27 cellular contexts compared by ENCODE assay signal in the genomic region with DNA sequence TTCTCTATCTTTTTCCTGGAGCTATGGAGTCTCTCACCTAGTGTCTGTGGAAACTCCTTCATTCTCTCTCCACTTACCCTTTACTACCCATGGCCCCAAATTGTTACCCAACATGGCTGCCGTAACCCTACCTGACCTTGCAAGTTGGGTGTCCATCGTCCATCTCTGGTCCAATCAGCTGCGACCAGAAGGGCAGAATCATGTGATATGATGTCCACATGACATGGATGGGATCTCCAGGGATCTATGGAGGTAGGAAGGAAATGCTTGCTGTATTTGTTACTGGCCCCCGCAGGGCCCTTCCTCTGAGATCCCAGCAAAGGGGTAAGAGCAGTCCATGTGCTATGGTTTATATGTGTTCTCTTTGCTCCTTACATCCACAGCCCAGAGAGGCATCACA. TPM values are rescaled to one million over a fixed set of nuclear protein-coding genes. Genes with fewer than 3 reads are reported as not detected.
DNase-seq lines count a peak whose midpoint lies in the region; ATAC-seq, FAIRE-seq and TF ChIP-seq lines count a peak whose summit lies in the region.
"Had no signal": no experiment of that assay in that cellular context is flagged by ENCODE, and none has a peak within 500 bp of the region (broad histone marks: within the 10 kb centered on the region; RNA-seq: fewer than 3 reads in every experiment).

No MANE protein-coding gene starts in this region.

- H3K4me3 ChIP-seq in BLaER1 (no peak overlapping the region), K562 (no peak overlapping the region), neuronal stem cell (ENCODE audit: low read length in 2 of 2) (no peak overlapping the region)
- H3K4me3 ChIP-seq: GM12878, GM23248, Peyer's patch had no signal

- H3K27me3 Mint-ChIP-seq in immature natural killer cell (ENCODE audit: low read depth in 3 of 3): peaks cover 0 to 7% (median 1%) of the 10 kb centered on the region in 3 donors
- H3K27me3 Mint-ChIP-seq: CD4-positive, alpha-beta T cell had no signal

- no peak overlapping the region for H2AK5ac ChIP-seq in neuronal stem cell (ENCODE audit: low read depth, low read length)

- no peak for ATAC-seq in K562
- no peak for ATAC-seq in left cardiac atrium
- no peak for ATAC-seq in HG03460 (IDR thresholded peaks at IDR 0.05; ENCODE audit: unreplicated experiment)
- ATAC-seq: GM12878, HepG2, SK-N-SH treated with all-trans-retinoic acid at 6 μM for 48 hours had no signal

- H3K9me3 Mint-ChIP-seq in immature natural killer cell: no peaks in the 10 kb centered on the region
- H3K9me3 Mint-ChIP-seq: CD4-positive, alpha-beta T cell had no signal

- H3K4me3 Mint-ChIP-seq in immature natural killer cell: no peak overlapping the region
- H3K4me3 Mint-ChIP-seq: CD4-positive, alpha-beta T cell had no signal

- H3K27ac ChIP-seq in BLaER1 (peak overlapping the region; percentile 57), K562 (ENCODE audit: extremely low read depth, low read depth, low read length) (no peak overlapping the region), neuronal stem cell (replicated peaks; ENCODE audit: low read length) (no peak overlapping the region)
- H3K27ac ChIP-seq: GM23248, Peyer's patch had no signal

- H3K9me3 ChIP-seq in BLaER1 (no peaks in the 10 kb centered on the region), K562 (replicated peaks; ENCODE audit: control insufficient read depth, insufficient read depth, low read depth, low read length) (no peaks in the 10 kb centered on the region), neuronal stem cell (replicated peaks in 1 of 2; ENCODE audit: control insufficient read depth in 2 of 2, insufficient read depth in 1 of 2, low read depth in 1 of 2, low read length in 2 of 2) (no peaks in the 10 kb centered on the region)
- H3K9me3 ChIP-seq: BE2C, Peyer's patch had no signal

- H4K20me1 ChIP-seq in BLaER1 (no peaks in the 10 kb centered on the region), K562 (replicated peaks; ENCODE audit: control insufficient read depth, insufficient read depth, low read length) (no peaks in the 10 kb centered on the region)

- H3K36me3 ChIP-seq in BLaER1 (no peaks in the 10 kb centered on the region), K562 (ENCODE audit: control insufficient read depth, insufficient read depth, low read length) (no peaks in the 10 kb centered on the region), neuronal stem cell (replicated peaks in 1 of 2; ENCODE audit: control insufficient read depth in 2 of 2, insufficient read depth in 2 of 2, low read length in 2 of 2) (no peaks in the 10 kb centered on the region)
- H3K36me3 ChIP-seq: BE2C, Peyer's patch had no signal

- POLR2A ChIA-PET in K562 (lab: Yijun Ruan, JAX): interaction anchor here (0.7 to 2.4 kb wide), 4 partner anchors 10 to 14 kb away, joined by 3 to 8 read pairs (median 4); no protein-coding TSS in a partner anchor

- H3K27ac Mint-ChIP-seq in immature natural killer cell: peak overlapping the region in 2 of 6 donors; percentile 32 to 59

- no peak for TF ChIP-seq EP300 in K562 (IDR thresholded peaks at IDR 0.05; ENCODE audit: low read length)

- H3K27me3 ChIP-seq in BLaER1 (no peaks in the 10 kb centered on the region), K562 (ENCODE audit: control insufficient read depth in 2 of 2, insufficient read depth in 2 of 2, low read length in 2 of 2) (no peaks in the 10 kb centered on the region), neuronal stem cell (ENCODE audit: control insufficient read depth in 3 of 3, insufficient read depth in 3 of 3, low read depth in 1 of 3, low read length in 3 of 3) (peaks cover 0 to 12% (median 3%) of the 10 kb centered on the region in 3 experiments)
- H3K27me3 ChIP-seq: BE2C, Peyer's patch had no signal

- H3K18ac ChIP-seq in neuronal stem cell (ENCODE audit: low read length): no peak overlapping the region

- 65% methylated on average over 4 of the region's 4 CpGs for WGBS in K562 (ENCODE audit: insufficient coverage, low coverage, missing lambda C conversion rate)
- WGBS in neuronal stem cell (ENCODE audit: extremely low coverage in 2 of 2, insufficient read length in 2 of 2, insufficient replicate concordance in 1 of 2), 2 donors: no CpG with 5 or more reads among the region's 4 CpGs

- no peak overlapping the region for H4K91ac ChIP-seq in neuronal stem cell (ENCODE audit: low read depth, low read length, poor library complexity)

- H3K79me2 ChIP-seq in K562 (ENCODE audit: control insufficient read depth, insufficient read depth, low read length): no peaks in the 10 kb centered on the region

- H2BK120ac ChIP-seq in neuronal stem cell (ENCODE audit: low read depth, low read length): no peak overlapping the region

- H3K23ac ChIP-seq in neuronal stem cell (ENCODE audit: low read depth, low read length, poor library complexity): no peak overlapping the region

- in situ Hi-C loops in K562 (cut with MboI): no loop called here

- no peak overlapping the region for H3K14ac ChIP-seq in neuronal stem cell (ENCODE audit: low read length)

- DNase-seq in HTR-8/SVneo (ENCODE audit: insufficient read length, low spot score) (no peak), K562 (ENCODE audit: extremely low read depth in 1 of 4, low spot score in 3 of 4) (no peak), neuronal stem cell (ENCODE audit: low spot score) (no peak), left cardiac atrium (no peak), immature natural killer cell (no peak)
- DNase-seq: BE2C; CD4-positive, alpha-beta T cell; COR-L47; DND-41; GM23248; HCEC 1CT; Karpas-422; NCI-H1694; NCI-H2081; NCI-H2171; NCI-H345; NCI-H524; NCI-H774 had no signal

- H4K8ac ChIP-seq in neuronal stem cell (ENCODE audit: low read depth, low read length): no peak overlapping the region

- no peak overlapping the region; the same call in 1 of the 2 replicates for H3K4me2 ChIP-seq in BLaER1
- no peak overlapping the region for H3K4me2 ChIP-seq in K562 (ENCODE audit: insufficient read depth, low read length)
- H3K4me2 ChIP-seq in neuronal stem cell (ENCODE audit: insufficient read depth, low read length, poor library complexity, severe bottlenecking): no peak overlapping the region

- peaks cover 8% of the 10 kb centered on the region for H3K9me1 ChIP-seq in K562 (ENCODE audit: control insufficient read depth, insufficient read depth, low read length)

- no peak overlapping the region for H2BK12ac ChIP-seq in neuronal stem cell (ENCODE audit: low read length)

- H3K79me1 ChIP-seq in neuronal stem cell (ENCODE audit: low read depth, low read length): no peaks in the 10 kb centered on the region

- FAIRE-seq in HTR-8/SVneo (lab: Jason Lieb, UNC) (peak; percentile 54), K562 (lab: Jason Lieb, UNC) (no peak)
- FAIRE-seq: GM12878, HepG2 had no signal

- TF ChIP-seq CTCF in K562 (IDR thresholded peaks at IDR 0.05 in 2 of 3, conservative IDR thresholded peaks at IDR 0.05 in 1 of 3; ENCODE audit: insufficient read depth in 2 of 3, low read depth in 1 of 3, low read length in 3 of 3): no peak

- H3K4me1 Mint-ChIP-seq in immature natural killer cell: peaks cover 19% of the 10 kb centered on the region in 2 donors

- TF ChIP-seq POLR2A in K562 (conservative IDR thresholded peaks at IDR 0.05): no peak

- intact Hi-C loops in K562 (cut with micrococcal nuclease): no loop called here
- intact Hi-C loops in left cardiac atrium (cut with DNase I): no loop called here

- H3K4me1 ChIP-seq in BLaER1: peaks cover 68% of the 10 kb centered on the region
- peaks cover 52 to 54% of the 10 kb centered on the region in 2 experiments for H3K4me1 ChIP-seq in K562 (replicated peaks in 1 of 2; ENCODE audit: control insufficient read depth in 2 of 2, insufficient read depth in 2 of 2, low read length in 2 of 2)
- H3K4me1 ChIP-seq in neuronal stem cell (ENCODE audit: control insufficient read depth in 2 of 2, insufficient read depth in 1 of 2, low read depth in 1 of 2, low read length in 2 of 2): peaks cover 9 to 11% of the 10 kb centered on the region in 2 donors
- H3K4me1 ChIP-seq: BE2C had no signal

- H3K9ac ChIP-seq in BLaER1 (no peak overlapping the region), K562 (ENCODE audit: insufficient read depth in 1 of 2, low read depth in 2 of 2, low read length in 2 of 2) (no peak overlapping the region), neuronal stem cell (ENCODE audit: low read depth, low read length, poor library complexity) (no peak overlapping the region)
- H3K9ac ChIP-seq: GM23248 had no signal

- no peaks in the 10 kb centered on the region for H3K36me3 Mint-ChIP-seq in immature natural killer cell

- CTCF ChIA-PET in K562 (lab: Yijun Ruan, JAX; ENCODE audit: low intra/inter-chr PET ratio): no interaction called here

- TF ChIP-seq RAD21 in K562 (CRISPR knock-in tag; conservative IDR thresholded peaks at IDR 0.05 in 1 of 2, IDR thresholded peaks at IDR 0.05 in 1 of 2): no peak

- BruUV-seq in K562 (replicated peaks; lab: Mats Ljungman, UMichigan): no TSS peak

- no peak overlapping the region for H2BK5ac ChIP-seq in neuronal stem cell (ENCODE audit: low read length)

- H3K4ac ChIP-seq in neuronal stem cell (ENCODE audit: low read length): no peak overlapping the region

- H2AFZ ChIP-seq in K562 (ENCODE audit: low read depth, low read length) (peak overlapping the region; percentile 38; the same call in 1 of the 2 replicates), neuronal stem cell (ENCODE audit: low read length) (peak overlapping the region; percentile 12)
- H2AFZ ChIP-seq: GM23248 had no signal

- no peak overlapping the region for H2BK15ac ChIP-seq in neuronal stem cell (ENCODE audit: low read length)

RNA-seq across cellular contexts. Expression of gene DRC7, which starts 8.0 kb away (rescaled TPM):
- 0.90 and 1.9 TPM in 2 replicates for total RNA-seq in K562 (2011; cell fraction: chromatin; rRNA removed; ENCODE audit: low replicate concordance)
- not detected in 2 replicates for total RNA-seq in K562 (2011; cell fraction: nucleolus; rRNA removed)
- total RNA-seq in K562 (2011; cell fraction: nucleoplasm; rRNA removed): 0.15 TPM in 1 of 2 replicates, not detected in the other
- total RNA-seq in K562 (2014; rRNA removed) (0.09 TPM in 1 of 2 replicates, not detected in the other), K562 (2014; rRNA removed; fragmentation: Illumina TruSeq; extraction: Trizol) (0.04 TPM in 1 of 2 replicates, not detected in the other), K562 (2015; rRNA removed; fragmentation: Illumina TruSeq; extraction: Trizol) (0.19 and 0.33 TPM in 2 replicates), K562 (2021) (0.22 and 0.24 TPM in 2 replicates), left cardiac atrium (not detected)
- polyA plus RNA-seq in K562 (2011; rRNA removed) (0.13 and 0.53 TPM in 2 replicates), K562 (2014; fragmentation: Illumina TruSeq; extraction: Trizol) (0.12 and 0.29 TPM in 2 replicates), K562 (2014; fragmentation: Nextera tagmentation; extraction: Ambion mirVana) (not detected), K562 (2014; rRNA removed) (not detected in 2 replicates), immature natural killer cell (not detected)
- 0.07 and 0.40 TPM in 2 replicates for polyA plus RNA-seq in K562 (2011; cell fraction: cytosol; rRNA removed)
- polyA plus RNA-seq in K562 (2011; cell fraction: nucleus; rRNA removed): 0.65 and 1.0 TPM in 2 replicates
- 0.51 and 1.4 TPM in 2 replicates for polyA plus RNA-seq in K562 (2012)
- polyA minus RNA-seq in K562 (2011; rRNA and poly(A)+ RNA removed): 0.35 and 0.69 TPM in 2 replicates
- not detected in 2 replicates for polyA minus RNA-seq in K562 (2011; cell fraction: cytosol; rRNA and poly(A)+ RNA removed)
- polyA minus RNA-seq in K562 (2011; cell fraction: nucleus; rRNA and poly(A)+ RNA removed): 0.27 and 0.67 TPM in 2 replicates
- 0.28 TPM for polyA plus RNA-seq in neuronal stem cell (2013, experiment 1 of 2)
- polyA plus RNA-seq in neuronal stem cell (2013, experiment 2 of 2): 0.21 TPM
- total RNA-seq: A673; CD4-positive, alpha-beta T cell; GM23248; MCF 10A; Peyer's patch had no signal
- polyA plus RNA-seq: GM23248 had no signal

RNA-seq across cellular contexts. Expression of gene ADGRG3, which starts 18.5 kb away (rescaled TPM):
- total RNA-seq in K562 (2011; cell fraction: chromatin; rRNA removed; ENCODE audit: low replicate concordance): 0.40 and 1.00 TPM in 2 replicates
- total RNA-seq in K562 (2011; cell fraction: nucleolus; rRNA removed): 0.17 and 0.66 TPM in 2 replicates
- total RNA-seq in K562 (2011; cell fraction: nucleoplasm; rRNA removed): 0.29 TPM in 1 of 2 replicates, not detected in the other
- total RNA-seq in K562 (2014; rRNA removed) (not detected in 2 replicates), K562 (2014; rRNA removed; fragmentation: Illumina TruSeq; extraction: Trizol) (0.16 TPM in 1 of 2 replicates, not detected in the other), K562 (2015; rRNA removed; fragmentation: Illumina TruSeq; extraction: Trizol) (0.08 TPM in 1 of 2 replicates, not detected in the other), K562 (2021) (0.09 and 0.16 TPM in 2 replicates), left cardiac atrium (1 to 10 TPM in 1 of 2 donors, under 1 TPM in 1; 0.97 to 1.1 TPM)
- polyA plus RNA-seq in K562 (2011; rRNA removed) (0.13 and 0.18 TPM in 2 replicates), K562 (2014; fragmentation: Illumina TruSeq; extraction: Trizol) (0.09 and 0.10 TPM in 2 replicates), K562 (2014; fragmentation: Nextera tagmentation; extraction: Ambion mirVana) (under 1 TPM; 0.10 to 0.30 TPM), K562 (2014; rRNA removed) (0.24 and 0.52 TPM in 2 replicates), immature natural killer cell (10 to 100 TPM; 13.1 to 18.4 (median 15.7) TPM)
- 0.09 and 0.18 TPM in 2 replicates for polyA plus RNA-seq in K562 (2011; cell fraction: cytosol; rRNA removed)
- polyA plus RNA-seq in K562 (2011; cell fraction: nucleus; rRNA removed): 0.51 and 0.59 TPM in 2 replicates
- polyA plus RNA-seq in K562 (2012): 0.03 and 2.0 TPM in 2 replicates
- 0.21 TPM in 1 of 2 replicates, not detected in the other for polyA minus RNA-seq in K562 (2011; rRNA and poly(A)+ RNA removed)
- not detected in 2 replicates for polyA minus RNA-seq in K562 (2011; cell fraction: cytosol; rRNA and poly(A)+ RNA removed)
- polyA minus RNA-seq in K562 (2011; cell fraction: nucleus; rRNA and poly(A)+ RNA removed): 0.27 TPM in 1 of 2 replicates, not detected in the other
- polyA plus RNA-seq in neuronal stem cell (2013, experiment 1 of 2): 0.25 TPM
- polyA plus RNA-seq in neuronal stem cell (2013, experiment 2 of 2): 0.33 TPM
- total RNA-seq: A673, GM12878, GM23248, MCF 10A, OCI-LY7 had no signal
- polyA plus RNA-seq: GM23248 had no signal

RNA-seq across cellular contexts. Expression of gene KATNB1, which starts 49.0 kb away (rescaled TPM):
- total RNA-seq in K562 (2011; cell fraction: chromatin; rRNA removed; ENCODE audit: low replicate concordance): 32.2 and 108 TPM in 2 replicates
- total RNA-seq in K562 (2011; cell fraction: nucleolus; rRNA removed): 85.9 and 107 TPM in 2 replicates
- total RNA-seq in K562 (2011; cell fraction: nucleoplasm; rRNA removed): 35.6 and 47.7 TPM in 2 replicates
- total RNA-seq in K562 (2014; rRNA removed) (41.7 and 49.9 TPM in 2 replicates), K562 (2014; rRNA removed; fragmentation: Illumina TruSeq; extraction: Trizol) (11.0 and 12.4 TPM in 2 replicates), K562 (2015; rRNA removed; fragmentation: Illumina TruSeq; extraction: Trizol) (16.2 and 19.2 TPM in 2 replicates), K562 (2021) (50.2 and 52.6 TPM in 2 replicates), left cardiac atrium (10 to 100 TPM; 11.2 to 11.7 TPM)
- polyA plus RNA-seq in K562 (2011; rRNA removed) (21.9 and 35.8 TPM in 2 replicates), K562 (2014; fragmentation: Illumina TruSeq; extraction: Trizol) (34.2 and 55.7 TPM in 2 replicates), K562 (2014; fragmentation: Nextera tagmentation; extraction: Ambion mirVana) (1 to 10 TPM; 1.2 to 2.6 TPM), K562 (2014; rRNA removed) (39.6 and 48.0 TPM in 2 replicates), immature natural killer cell (10 to 100 TPM; 21.6 to 43.9 (median 43.1) TPM)
- polyA plus RNA-seq in K562 (2011; cell fraction: cytosol; rRNA removed): 23.3 and 42.8 TPM in 2 replicates
- 157 and 196 TPM in 2 replicates for polyA plus RNA-seq in K562 (2011; cell fraction: nucleus; rRNA removed)
- polyA plus RNA-seq in K562 (2012): 32.5 and 46.3 TPM in 2 replicates
- 9.4 and 10.4 TPM in 2 replicates for polyA minus RNA-seq in K562 (2011; rRNA and poly(A)+ RNA removed)
- polyA minus RNA-seq in K562 (2011; cell fraction: cytosol; rRNA and poly(A)+ RNA removed): 17.7 and 29.2 TPM in 2 replicates
- 35.1 and 38.8 TPM in 2 replicates for polyA minus RNA-seq in K562 (2011; cell fraction: nucleus; rRNA and poly(A)+ RNA removed)
- polyA plus RNA-seq in neuronal stem cell (2013, experiment 1 of 2): 31.8 TPM
- polyA plus RNA-seq in neuronal stem cell (2013, experiment 2 of 2): 30.8 TPM

RNA-seq across cellular contexts. Expression of gene ADGRG1, which starts 58.1 kb away (rescaled TPM):
- total RNA-seq in K562 (2011; cell fraction: chromatin; rRNA removed; ENCODE audit: low replicate concordance): 0.81 and 1.3 TPM in 2 replicates
- total RNA-seq in K562 (2011; cell fraction: nucleolus; rRNA removed): 0.79 and 1.0 TPM in 2 replicates
- 0.81 and 2.1 TPM in 2 replicates for total RNA-seq in K562 (2011; cell fraction: nucleoplasm; rRNA removed)
- total RNA-seq in K562 (2014; rRNA removed) (not detected in 2 replicates), K562 (2014; rRNA removed; fragmentation: Illumina TruSeq; extraction: Trizol) (not detected in 2 replicates), K562 (2015; rRNA removed; fragmentation: Illumina TruSeq; extraction: Trizol) (not detected in 2 replicates), K562 (2021) (0.31 TPM in 1 of 2 replicates, not detected in the other), left cardiac atrium (10 to 100 TPM; 22.9 to 41.9 TPM)
- polyA plus RNA-seq in K562 (2011; rRNA removed) (0.04 and 0.57 TPM in 2 replicates), K562 (2014; fragmentation: Illumina TruSeq; extraction: Trizol) (0.16 and 0.29 TPM in 2 replicates), K562 (2014; fragmentation: Nextera tagmentation; extraction: Ambion mirVana) (not detected), K562 (2014; rRNA removed) (0.34 TPM in 1 of 2 replicates, not detected in the other), immature natural killer cell (100 to 1,000 TPM; 218 to 784 (median 395) TPM)
- polyA plus RNA-seq in K562 (2011; cell fraction: cytosol; rRNA removed): 0.12 and 0.15 TPM in 2 replicates
- polyA plus RNA-seq in K562 (2011; cell fraction: nucleus; rRNA removed): 0.70 and 0.81 TPM in 2 replicates
- polyA plus RNA-seq in K562 (2012): 0.39 and 0.44 TPM in 2 replicates
- polyA minus RNA-seq in K562 (2011; rRNA and poly(A)+ RNA removed): 0.18 TPM in 2 replicates
- polyA minus RNA-seq in K562 (2011; cell fraction: cytosol; rRNA and poly(A)+ RNA removed): not detected in 2 replicates
- 0.33 TPM in 1 of 2 replicates, not detected in the other for polyA minus RNA-seq in K562 (2011; cell fraction: nucleus; rRNA and poly(A)+ RNA removed)
- polyA plus RNA-seq in neuronal stem cell (2013, experiment 1 of 2): 127 TPM
- 124 TPM for polyA plus RNA-seq in neuronal stem cell (2013, experiment 2 of 2)
- total RNA-seq: OCI-LY7 had no signal
